In the genomic region with DNA sequence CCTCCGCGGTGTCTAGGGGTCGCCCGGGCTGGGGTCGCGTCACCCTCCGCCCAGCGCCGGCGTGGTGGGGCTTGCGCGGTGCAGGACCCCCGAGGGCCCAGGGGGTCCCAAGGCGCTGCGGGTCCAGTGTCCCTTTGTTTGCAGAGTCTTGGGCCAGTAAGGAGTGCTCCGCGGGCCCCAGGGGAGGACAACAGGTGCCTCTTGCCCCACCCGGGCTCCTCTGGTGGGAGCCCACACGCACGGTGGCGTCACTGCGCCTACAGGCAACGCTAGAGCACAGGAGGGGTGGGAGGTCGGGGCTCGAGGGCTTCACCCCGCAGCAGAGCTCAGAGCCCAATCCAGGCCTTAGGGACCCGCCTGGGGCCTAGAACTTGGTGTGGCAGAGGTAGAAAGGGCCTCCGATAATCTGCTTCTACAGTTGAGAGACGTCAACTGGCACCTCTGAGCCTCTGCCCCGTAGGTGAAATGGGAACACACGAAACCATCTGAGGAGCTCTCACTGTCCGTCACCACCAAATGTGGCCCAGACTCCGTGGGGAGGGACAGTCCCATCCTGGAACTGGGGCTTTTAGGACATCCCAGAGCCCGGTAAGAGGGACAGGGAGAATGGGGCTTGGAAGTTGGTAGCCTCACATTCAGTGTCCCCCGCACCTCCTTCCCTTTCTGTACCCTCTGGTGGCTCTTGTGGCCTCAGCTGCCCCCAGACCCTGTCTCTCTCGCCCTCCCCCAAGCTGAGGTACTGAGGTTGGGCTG, we compare ENCODE assay signal across 8 cellular contexts. TPM values are rescaled to one million over a fixed set of nuclear protein-coding genes. Genes with fewer than 3 reads are reported as not detected.
DNase-seq lines count a peak whose midpoint lies in the region; ATAC-seq and TF ChIP-seq lines count a peak whose summit lies in the region.

No MANE protein-coding gene starts in this region.

- peak overlapping the region; percentile 98 to 99 for H3K27ac ChIP-seq in coronary artery
- H3K27ac ChIP-seq in naive thymus-derived CD4-positive, alpha-beta T cell (ENCODE audit: low read depth, low read length): peak overlapping the region; percentile 99

- in situ Hi-C loops in GM18951 (cut with MboI; ENCODE audit: low sequenced_read_pairs, unreplicated experiment): no loop called here

- H3K36me3 Mint-ChIP-seq in naive thymus-derived CD4-positive, alpha-beta T cell: peaks cover 0 to 26% (median 3%) of the 10 kb centered on the region in 5 donors

- H3K4me1 Mint-ChIP-seq in naive thymus-derived CD4-positive, alpha-beta T cell: peaks cover 32 to 70% (median 49%) of the 10 kb centered on the region in 7 donors

- CTCF ChIA-PET in naive thymus-derived CD4-positive, alpha-beta T cell (lab: Charles Lee): interaction anchor here (1.0 to 3.6 kb wide), 8 partner anchors 9 to 271 kb away, joined by 3 to 26 read pairs (median 4); no protein-coding TSS in a partner anchor

- H3K4me1 ChIP-seq in naive thymus-derived CD4-positive, alpha-beta T cell (ENCODE audit: control insufficient read depth in 2 of 2, insufficient read depth in 2 of 2, low read length in 2 of 2): peaks cover 33 to 40% of the 10 kb centered on the region in 2 donors

- DNase-seq in coronary artery (ENCODE audit: low spot score) (no peak), epidermal melanocyte (ENCODE audit: insufficient read length, low spot score) (no peak), SHP77 treated with DMSO at 0.1 percent for 48 hours (lab: John Stamatoyannopoulos, UW) (no peak), H4 (ENCODE audit: low spot score) (no peak), NCI-H82 treated with DMSO at 0.1 percent for 48 hours (lab: John Stamatoyannopoulos, UW; ENCODE audit: unreplicated experiment) (no peak)
- peak in 8 of 9 donors; percentile 59 to 88 (median 84) for DNase-seq in naive thymus-derived CD4-positive, alpha-beta T cell

- TF ChIP-seq CTCF in WI38 (IDR thresholded peaks at IDR 0.05; ENCODE audit: low read depth, low read length) (no peak), coronary artery (IDR thresholded peaks at IDR 0.05) (no peak)

- H3K36me3 ChIP-seq in naive thymus-derived CD4-positive, alpha-beta T cell (ENCODE audit: control insufficient read depth in 2 of 3, insufficient read depth in 3 of 3, low read length in 3 of 3): peaks cover 0 to 35% (median 0%) of the 10 kb centered on the region in 3 experiments

- POLR2A ChIA-PET in naive thymus-derived CD4-positive, alpha-beta T cell (lab: Charles Lee): interaction anchor here (0.7 to 17.2 kb wide), 26 partner anchors 9 to 425 kb away, joined by 3 to 241 read pairs (median 4); a partner anchor contains a TSS

- ATAC-seq in naive thymus-derived CD4-positive, alpha-beta T cell: peak; percentile 31

- H3K27me3 Mint-ChIP-seq in naive thymus-derived CD4-positive, alpha-beta T cell: no peaks in the 10 kb centered on the region

- intact Hi-C loops in naive thymus-derived CD4-positive, alpha-beta T cell (cut with micrococcal nuclease): loop anchor here (1.0 to 10.0 kb wide), 22 partner anchors 14 to 1513 kb away; a partner anchor contains a TSS

- H3K27ac Mint-ChIP-seq in naive thymus-derived CD4-positive, alpha-beta T cell: peak overlapping the region; percentile 97 to 100 (median 99)

- no peaks in the 10 kb centered on the region for H3K9me3 ChIP-seq in naive thymus-derived CD4-positive, alpha-beta T cell (ENCODE audit: control insufficient read depth in 2 of 3, low read length in 3 of 3)

- peak; percentile 16 for TF ChIP-seq POLR2A in GM18951 (IDR thresholded peaks at IDR 0.05; ENCODE audit: extremely low read depth, insufficient read depth, insufficient read length)

- peaks cover 0 to 9% (median 0%) of the 10 kb centered on the region in 11 donors for H3K9me3 Mint-ChIP-seq in naive thymus-derived CD4-positive, alpha-beta T cell

- H3K4me3 ChIP-seq in WI38 (ENCODE audit: low read depth, low read length): peak overlapping the region; percentile 76
- H3K4me3 ChIP-seq in coronary artery: peak overlapping the region; percentile 92
- peak overlapping the region; percentile 84 for H3K4me3 ChIP-seq in naive thymus-derived CD4-positive, alpha-beta T cell (ENCODE audit: low read length)

- peak overlapping the region; percentile 92 to 98 (median 96) for H3K4me3 Mint-ChIP-seq in naive thymus-derived CD4-positive, alpha-beta T cell

- H3K27me3 ChIP-seq in naive thymus-derived CD4-positive, alpha-beta T cell (ENCODE audit: control insufficient read depth in 2 of 2, insufficient read depth in 2 of 2, low read length in 2 of 2): no peaks in the 10 kb centered on the region

RNA-seq across cellular contexts. Expression of a gene that starts 1.4 kb away (rescaled TPM):
- total RNA-seq in naive thymus-derived CD4-positive, alpha-beta T cell: 100 to 1,000 TPM in 3 of 5 experiments, 10 to 100 TPM in 2; 82.4 to 182 (median 113) TPM
- 100 to 1,000 TPM in 1 of 2 donors, 10 to 100 TPM in 1; 52.2 to 111 TPM for polyA plus RNA-seq in naive thymus-derived CD4-positive, alpha-beta T cell
- total RNA-seq in H4 (2014; rRNA removed; shearing (Covaris generic)): 4.8 and 9.8 TPM in 2 replicates

RNA-seq across cellular contexts. Expression of a gene that starts 32.8 kb away (rescaled TPM):
- total RNA-seq in naive thymus-derived CD4-positive, alpha-beta T cell: 1 to 10 TPM in 1 of 5 experiments, under 1 TPM in 2, not detected in 2; 0.27 to 1.3 (median 0.43) TPM
- polyA plus RNA-seq in naive thymus-derived CD4-positive, alpha-beta T cell: not detected
- total RNA-seq in H4 (2014; rRNA removed; shearing (Covaris generic)): not detected in 2 replicates

Comparison
In these comparisons a context has a peak if more than half of its experiments do, and no peak if none do; other contexts are left out.
1. DNase-seq: peak in naive thymus-derived CD4-positive, alpha-beta T cell (8 of 9); none in coronary artery (single experiment), epidermal melanocyte (single experiment), SHP77 treated with DMSO at 0.1 percent for 48 hours (single experiment), H4 (single experiment) and NCI-H82 treated with DMSO at 0.1 percent for 48 hours (single experiment).
2. Peak in every context shown above with its lines, with median percentiles within 50 percentile points of each other: H3K4me3 ChIP-seq.